Comparison of ENCODE assay signal across 16 cellular contexts in the genomic region with DNA sequence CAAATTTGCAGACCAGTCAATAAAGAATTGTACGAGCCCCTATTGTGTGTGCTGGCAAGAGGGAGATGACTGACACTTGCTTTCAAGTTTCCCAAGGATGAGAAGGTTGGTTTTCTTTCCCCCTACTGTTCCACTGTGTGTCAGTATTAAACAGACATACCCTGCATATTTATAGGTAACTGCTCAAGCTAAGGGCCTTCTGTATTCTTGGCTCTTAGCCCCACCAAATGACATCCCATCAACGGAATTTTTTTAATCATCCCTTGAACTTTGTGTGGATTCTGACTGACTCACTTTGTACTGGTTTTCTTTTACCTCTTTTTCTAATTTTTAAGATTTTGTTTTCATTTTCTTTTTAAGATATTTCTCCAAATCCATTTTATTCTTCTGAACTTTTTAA.
DNase-seq lines count a peak whose midpoint lies in the region; ATAC-seq, FAIRE-seq and TF ChIP-seq lines count a peak whose summit lies in the region.
"Had no signal": no experiment of that assay in that cellular context is flagged by ENCODE, and none has a peak within 500 bp of the region (broad histone marks: within the 10 kb centered on the region; RNA-seq: fewer than 3 reads in every experiment).

No MANE protein-coding gene starts in this region.

- no peak overlapping the region for H3K4me3 Mint-ChIP-seq in activated naive CD8-positive, alpha-beta T cell treated with anti-CD3 and anti-CD28 coated beads, Interleukin-2, amount 50 U/mL, for 24 hours
- H3K4me3 Mint-ChIP-seq: activated T-helper 17 cell treated with anti-CD3 and anti-CD28 coated beads, Interleukin-2, amount 50 U/mL, for 72 hours; T-helper 1 cell treated with Interleukin-12 subunit alpha and Interleukin-12 subunit beta and Interleukin-4 antibody, amounts not matched to agents 30 μg/mL and 1 μg/mL, for 36 hours had no signal

- no peaks in the 10 kb centered on the region for H3K79me2 ChIP-seq in osteoblast (ENCODE audit: insufficient read depth, low read length)

- FAIRE-seq in bronchial epithelial cell (lab: Jason Lieb, UNC), result no peak
- FAIRE-seq: H1 had no signal

- peak; percentile 87 for DNase-seq in EH (ENCODE audit: low read depth)
- DNase-seq in LHCN-M2 (ENCODE audit: low read depth), result peak; percentile 79
- DNase-seq in bronchial epithelial cell (ENCODE audit: low read depth), result peak; percentile 33
- DNase-seq in osteoblast (ENCODE audit: insufficient read length, low spot score, missing footprints), result peak; percentile 18
- no peak for DNase-seq in activated naive CD8-positive, alpha-beta T cell treated with anti-CD3 and anti-CD28 coated beads, Interleukin-2, amount 50 U/mL, for 24 hours
- no peak for DNase-seq in NOMO-1 (lab: John Stamatoyannopoulos, UW; ENCODE audit: unreplicated experiment in 2 of 2)
- DNase-seq in GM19238 (ENCODE audit: insufficient read length, low spot score), result no peak
- DNase-seq: midbrain, NCI-H1436, NCI-H2227 treated with DMSO at 0.1 percent for 48 hours, right lobe of liver had no signal

- peak overlapping the region; percentile 22 for H3K4me2 ChIP-seq in osteoblast (ENCODE audit: insufficient read depth, low read length)

- no peaks in the 10 kb centered on the region for H3K36me3 ChIP-seq in bronchial epithelial cell (ENCODE audit: control insufficient read depth, insufficient read depth, low read length)
- H3K36me3 ChIP-seq in osteoblast (ENCODE audit: insufficient read depth, low read length), result no peaks in the 10 kb centered on the region
- H3K36me3 ChIP-seq: right lobe of liver had no signal

- H3K4me3 ChIP-seq in bronchial epithelial cell (ENCODE audit: low read depth, low read length) (no peak overlapping the region), osteoblast (ENCODE audit: insufficient read depth, low read length) (no peak overlapping the region)
- H3K4me3 ChIP-seq: right lobe of liver had no signal

- no peaks in the 10 kb centered on the region for H3K36me3 Mint-ChIP-seq in activated naive CD8-positive, alpha-beta T cell treated with anti-CD3 and anti-CD28 coated beads, Interleukin-2, amount 50 U/mL, for 24 hours (ENCODE audit: low read depth)

- no peaks in the 10 kb centered on the region for H4K20me1 ChIP-seq in osteoblast (ENCODE audit: insufficient read depth, low read length)

- H3K9me3 ChIP-seq in osteoblast (ENCODE audit: low read depth, low read length), result no peaks in the 10 kb centered on the region
- H3K9me3 ChIP-seq: right lobe of liver had no signal

- peaks cover 7% of the 10 kb centered on the region for H3K27me3 Mint-ChIP-seq in activated naive CD8-positive, alpha-beta T cell treated with anti-CD3 and anti-CD28 coated beads, Interleukin-2, amount 50 U/mL, for 24 hours

- no peak overlapping the region for H3K27ac Mint-ChIP-seq in activated naive CD8-positive, alpha-beta T cell treated with anti-CD3 and anti-CD28 coated beads, Interleukin-2, amount 50 U/mL, for 24 hours
- H3K27ac Mint-ChIP-seq: activated T-helper 17 cell treated with anti-CD3 and anti-CD28 coated beads, Interleukin-2, amount 50 U/mL, for 72 hours; T-helper 1 cell treated with Interleukin-12 subunit alpha and Interleukin-12 subunit beta and Interleukin-4 antibody, amounts not matched to agents 30 μg/mL and 1 μg/mL, for 36 hours had no signal

- TF ChIP-seq CTCF in bronchial epithelial cell (IDR thresholded peaks at IDR 0.05; ENCODE audit: insufficient read depth, low read length, severe bottlenecking), result no peak
- TF ChIP-seq CTCF in osteoblast (IDR thresholded peaks at IDR 0.05; ENCODE audit: extremely low read depth, low read depth, low read length), result no peak

- H2AFZ ChIP-seq in osteoblast (ENCODE audit: low read length), result no peak overlapping the region

- peaks cover 5% of the 10 kb centered on the region for H3K4me1 ChIP-seq in osteoblast (ENCODE audit: insufficient read depth, low read length)
- H3K4me1 ChIP-seq: right lobe of liver had no signal

- H3K27ac ChIP-seq in osteoblast (ENCODE audit: low read depth, low read length), result no peak overlapping the region
- H3K27ac ChIP-seq: HL-60, right lobe of liver had no signal

- no peak for ATAC-seq in activated naive CD8-positive, alpha-beta T cell treated with anti-CD3 and anti-CD28 coated beads, Interleukin-2, amount 50 U/mL, for 24 hours
- ATAC-seq: activated T-helper 17 cell treated with anti-CD3 and anti-CD28 coated beads, Interleukin-2, amount 50 U/mL, for 72 hours; left lobe of liver; right lobe of liver had no signal

- H3K4me1 Mint-ChIP-seq in activated naive CD8-positive, alpha-beta T cell treated with anti-CD3 and anti-CD28 coated beads, Interleukin-2, amount 50 U/mL, for 24 hours, result no peaks in the 10 kb centered on the region
- H3K4me1 Mint-ChIP-seq: activated T-helper 17 cell treated with anti-CD3 and anti-CD28 coated beads, Interleukin-2, amount 50 U/mL, for 72 hours had no signal

- H3K27me3 ChIP-seq in bronchial epithelial cell (ENCODE audit: control insufficient read depth, insufficient read depth, low read length), result no peaks in the 10 kb centered on the region
- no peaks in the 10 kb centered on the region for H3K27me3 ChIP-seq in osteoblast (ENCODE audit: insufficient read depth, low read length)
- H3K27me3 ChIP-seq: right lobe of liver had no signal

- no peaks in the 10 kb centered on the region for H3K9me3 Mint-ChIP-seq in activated naive CD8-positive, alpha-beta T cell treated with anti-CD3 and anti-CD28 coated beads, Interleukin-2, amount 50 U/mL, for 24 hours
- H3K9me3 Mint-ChIP-seq: activated T-helper 17 cell treated with anti-CD3 and anti-CD28 coated beads, Interleukin-2, amount 50 U/mL, for 72 hours; T-helper 1 cell treated with Interleukin-12 subunit alpha and Interleukin-12 subunit beta and Interleukin-4 antibody, amounts not matched to agents 30 μg/mL and 1 μg/mL, for 36 hours had no signal

Comparison
In these comparisons a context has a peak if more than half of its experiments do, and no peak if none do; other contexts are left out.
1. DNase-seq: peak in EH (single experiment), LHCN-M2 (single experiment), bronchial epithelial cell (single experiment) and osteoblast (single experiment); none in activated naive CD8-positive, alpha-beta T cell treated with anti-CD3 and anti-CD28 coated beads, Interleukin-2, amount 50 U/mL, for 24 hours (single experiment), NOMO-1 (0 of 2) and GM19238 (single experiment).